ENCODE assay signal across 10 cellular contexts in the genomic region with DNA sequence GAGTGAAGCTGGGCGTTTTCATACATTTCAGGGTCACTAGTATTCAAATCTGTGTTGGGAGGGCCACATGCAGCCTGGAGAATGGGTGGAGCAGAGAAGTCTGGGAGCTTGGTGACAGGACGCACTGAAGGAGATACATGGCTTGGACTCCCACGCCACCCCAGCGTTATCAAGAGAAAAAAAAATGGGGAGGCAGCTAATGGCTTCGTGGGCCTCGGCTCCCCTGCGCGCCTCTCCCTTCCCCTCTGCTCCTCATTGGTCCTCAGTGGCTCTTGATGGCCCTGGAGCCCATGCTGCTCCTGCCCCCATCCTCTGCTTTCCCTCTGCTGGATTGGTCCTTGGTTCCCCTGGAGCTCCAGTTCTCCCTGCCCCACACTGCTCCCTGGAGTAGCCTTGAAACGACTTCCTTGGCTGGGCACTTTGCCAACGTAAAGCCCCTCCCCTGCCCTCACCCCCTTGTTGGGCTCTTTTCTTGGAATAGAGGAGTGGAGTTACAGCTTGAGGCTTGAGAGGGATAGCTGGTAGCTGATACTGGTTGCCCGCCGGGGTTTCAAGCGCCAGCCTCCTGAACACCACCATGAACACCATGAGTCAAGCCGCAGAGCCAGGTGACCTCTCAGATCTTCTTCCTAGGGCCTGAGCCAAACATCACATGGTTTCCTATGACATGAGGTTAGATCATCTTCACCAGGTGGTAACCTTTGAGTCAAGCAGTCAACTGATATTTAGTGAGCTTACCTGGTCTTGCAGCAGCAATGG.
DNase-seq lines count a peak whose midpoint lies in the region; FAIRE-seq and TF ChIP-seq lines count a peak whose summit lies in the region.
"Had no signal": no experiment of that assay in that cellular context is flagged by ENCODE, and none has a peak within 500 bp of the region (broad histone marks: within the 10 kb centered on the region; RNA-seq: fewer than 3 reads in every experiment).

No MANE protein-coding gene starts in this region.

- H3K18ac ChIP-seq in H9 (ENCODE audit: insufficient read length, low read depth, low read length): no peak overlapping the region

- no peak overlapping the region for H3K27ac Mint-ChIP-seq in H9

- no peak overlapping the region for H2BK12ac ChIP-seq in H9 (ENCODE audit: insufficient read length, low read depth, low read length)

- H4K91ac ChIP-seq in H9 (ENCODE audit: insufficient read length, low read depth, low read length): no peak overlapping the region

- H2BK20ac ChIP-seq in H9 (ENCODE audit: low read depth, low read length, poor library complexity, severe bottlenecking): no peak overlapping the region

- H2BK120ac ChIP-seq in H9 (ENCODE audit: low read depth, low read length, poor library complexity, severe bottlenecking): no peak overlapping the region

- H3K23me2 ChIP-seq in H9 (ENCODE audit: insufficient read length, low read depth, low read length, poor library complexity, severe bottlenecking): no peaks in the 10 kb centered on the region

- no peak overlapping the region for H2BK15ac ChIP-seq in H9 (ENCODE audit: low read depth, low read length)

- DNase-seq in activated T-cell treated with anti-CD3 and anti-CD28 coated beads for 48 hours (ENCODE audit: low read depth) (peak; percentile 34), RPMI8226 (peak; percentile 31), bronchial epithelial cell (ENCODE audit: low read depth) (peak; percentile 93), right atrium auricular region (ENCODE audit: low spot score) (no peak), putamen (ENCODE audit: low spot score) (no peak), H9 (no peak)
- no peak for DNase-seq in activated T-cell treated with anti-CD3 and anti-CD28 coated beads, Interleukin-2, amount 50 U/mL, for 1 hour
- DNase-seq in stimulated activated CD8-positive, alpha-beta memory T cell treated with anti-CD3 and anti-CD28 coated beads, Interleukin-4, amount 100 ng/mL, for 48 hours: peak; percentile 60
- DNase-seq: T1000 had no signal

- no peaks in the 10 kb centered on the region for H4K20me1 ChIP-seq in H9 (ENCODE audit: control insufficient read depth, insufficient read depth, insufficient read length)

- H2BK5ac ChIP-seq in H9 (ENCODE audit: insufficient read length, low read length): no peak overlapping the region

- no CpG with 5 or more reads among the region's 14 CpGs for WGBS in H9 (ENCODE audit: extremely low coverage, insufficient read length, low lambda C conversion rate)

- peaks cover 17 to 18% of the 10 kb centered on the region in 2 experiments for H3K4me1 Mint-ChIP-seq in H9

- no peak overlapping the region for H2AFZ ChIP-seq in H9 (ENCODE audit: low read length)

- no peak overlapping the region; a peak in 1 of 5 replicates for H3K4me3 Mint-ChIP-seq in H9

- no peak overlapping the region for H3K4ac ChIP-seq in H9 (ENCODE audit: low read depth, low read length)

- no peak overlapping the region for H3K56ac ChIP-seq in H9 (ENCODE audit: insufficient read length, low read depth, low read length)

- no peaks in the 10 kb centered on the region for H3K79me1 ChIP-seq in H9 (ENCODE audit: insufficient read depth, low read depth, low read length, poor library complexity, severe bottlenecking)

- H3K27ac ChIP-seq in right atrium auricular region: no peak overlapping the region
- H3K27ac ChIP-seq in H9 (ENCODE audit: insufficient read length, low read depth, low read length): no peak overlapping the region

- no peak overlapping the region for H3K4me2 ChIP-seq in H9 (ENCODE audit: insufficient read depth, insufficient read length, low read length)

- H3K9me3 ChIP-seq in right atrium auricular region (peaks cover 0 to 8% of the 10 kb centered on the region in 2 donors), H9 (ENCODE audit: control insufficient read depth, low read depth, low read length) (no peaks in the 10 kb centered on the region)

- peaks cover 0 to 9% of the 10 kb centered on the region in 2 experiments; a peak in 3 of 5 replicates for H3K9me3 Mint-ChIP-seq in H9

- no peak for TF ChIP-seq CTCF in bronchial epithelial cell (IDR thresholded peaks at IDR 0.05; ENCODE audit: insufficient read depth, low read length, severe bottlenecking)
- no peak for TF ChIP-seq CTCF in right atrium auricular region (IDR thresholded peaks at IDR 0.05)
- no peak for TF ChIP-seq CTCF in H9 (conservative IDR thresholded peaks at IDR 0.05)

- H3K36me3 Mint-ChIP-seq in H9 (ENCODE audit: insufficient read depth in 1 of 3, low read depth in 3 of 3): peaks cover 0 to 9% (median 6%) of the 10 kb centered on the region in 3 experiments; a peak in 2 of 7 replicates
- H3K36me3 Mint-ChIP-seq: IgD-negative memory B cell had no signal

- no peak overlapping the region for H2AK5ac ChIP-seq in H9 (ENCODE audit: insufficient read length, low read length)

- no peak overlapping the region for H4K5ac ChIP-seq in H9 (ENCODE audit: insufficient read length, low read depth, low read length)

- H3K23ac ChIP-seq in H9 (ENCODE audit: insufficient read length, low read depth, low read length): no peak overlapping the region

- H3K4me1 ChIP-seq in right atrium auricular region (peaks cover 0 to 30% of the 10 kb centered on the region in 2 donors), H9 (ENCODE audit: insufficient read depth, low read length) (peaks cover 3% of the 10 kb centered on the region; the same call in 1 of the 2 replicates)

- H3K27me3 ChIP-seq in bronchial epithelial cell (ENCODE audit: control insufficient read depth, insufficient read depth, low read length) (no peaks in the 10 kb centered on the region), right atrium auricular region (no peaks in the 10 kb centered on the region), H9 (ENCODE audit: insufficient read depth, low read length) (no peaks in the 10 kb centered on the region)

- H3K14ac ChIP-seq in H9 (ENCODE audit: insufficient read depth, low read length): no peak overlapping the region

- no peak overlapping the region for H3K4me3 ChIP-seq in bronchial epithelial cell (ENCODE audit: low read depth, low read length)
- H3K4me3 ChIP-seq in right atrium auricular region: no peak overlapping the region

- FAIRE-seq in bronchial epithelial cell (lab: Jason Lieb, UNC): no peak

- no peak overlapping the region for H4K8ac ChIP-seq in H9 (replicated peaks; ENCODE audit: insufficient read length, low read depth, low read length)

- H3K27me3 Mint-ChIP-seq in H9 (ENCODE audit: low read depth): no peaks in the 10 kb centered on the region
- H3K27me3 Mint-ChIP-seq: IgD-negative memory B cell had no signal

- H3K9ac ChIP-seq in H9 (ENCODE audit: extremely low read depth, insufficient read length, low read length): no peak overlapping the region

- H3K79me2 ChIP-seq in H9 (ENCODE audit: insufficient read depth, low read length): no peaks in the 10 kb centered on the region

- peaks cover 9% of the 10 kb centered on the region for H3K36me3 ChIP-seq in bronchial epithelial cell (ENCODE audit: control insufficient read depth, insufficient read depth, low read length)
- no peaks in the 10 kb centered on the region for H3K36me3 ChIP-seq in right atrium auricular region

- H3T11ph ChIP-seq in H9 (ENCODE audit: low read length): no peak overlapping the region

Comparison
In these comparisons a context has a peak if more than half of its experiments do, and no peak if none do; other contexts are left out.
1. DNase-seq: peak in activated T-cell treated with anti-CD3 and anti-CD28 coated beads for 48 hours (single experiment), RPMI8226 (single experiment), bronchial epithelial cell (single experiment) and stimulated activated CD8-positive, alpha-beta memory T cell treated with anti-CD3 and anti-CD28 coated beads, Interleukin-4, amount 100 ng/mL, for 48 hours (single experiment); none in activated T-cell treated with anti-CD3 and anti-CD28 coated beads, Interleukin-2, amount 50 U/mL, for 1 hour (single experiment), right atrium auricular region (single experiment), putamen (single experiment) and H9 (single experiment).